Comparison of ENCODE assay signal across 8 cellular contexts in the genomic region with DNA sequence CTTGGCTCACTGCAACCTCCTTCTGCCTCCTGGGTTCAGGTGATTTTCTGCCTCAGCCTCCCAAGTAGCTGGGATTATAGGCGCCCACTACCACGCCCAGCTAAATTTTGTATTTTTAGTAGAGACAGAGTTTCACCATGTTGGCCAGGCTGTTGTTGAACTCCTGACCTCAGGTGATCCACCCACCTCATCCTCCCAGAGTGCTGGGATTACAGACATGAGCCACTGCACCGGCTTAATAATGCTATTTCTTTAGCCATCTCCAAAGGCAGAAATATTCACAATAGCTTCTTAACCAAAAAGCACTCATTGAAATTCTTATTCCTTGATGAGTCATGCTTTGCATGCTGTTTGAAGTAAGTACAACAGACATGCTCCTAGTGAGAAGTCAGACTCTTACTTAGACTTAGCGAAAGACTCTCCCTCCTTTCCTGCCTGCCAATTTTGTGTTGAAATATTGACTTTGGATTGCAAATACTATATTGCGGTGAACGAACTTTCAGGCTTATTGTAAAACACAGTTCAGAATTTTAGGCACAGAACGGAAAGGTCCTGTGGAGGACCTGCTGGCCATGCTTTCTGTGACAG. TPM values are rescaled to one million over a fixed set of nuclear protein-coding genes. Genes with fewer than 3 reads are reported as not detected.
A peak's percentile ranks its signal among the peaks of the same experiment; 100 is the strongest.
DNase-seq lines count a peak whose midpoint lies in the region; ATAC-seq and TF ChIP-seq lines count a peak whose summit lies in the region.

No MANE protein-coding gene starts in this region.

- peak overlapping the region; percentile 95 for H3K4me3 Mint-ChIP-seq in natural killer cell treated with Interleukin-12 subunit alpha and Interleukin-12 subunit beta and Interleukin-15 and Interleukin-18, amount 100 ng/mL, for 72 hours
- H3K4me3 Mint-ChIP-seq in endothelial cell (ENCODE audit: unreplicated experiment), result no peak overlapping the region

- H3K27me3 ChIP-seq in MG63 (no peaks in the 10 kb centered on the region), brain microvascular endothelial cell (replicated peaks) (no peaks in the 10 kb centered on the region)

- peak overlapping the region; percentile 95 to 98 for H3K27ac Mint-ChIP-seq in natural killer cell treated with Interleukin-12 subunit alpha and Interleukin-12 subunit beta and Interleukin-15 and Interleukin-18, amount 100 ng/mL, for 72 hours
- no peak overlapping the region for H3K27ac Mint-ChIP-seq in endothelial cell (ENCODE audit: unreplicated experiment)

- peaks cover 60 to 77% of the 10 kb centered on the region in 2 donors for H3K4me1 Mint-ChIP-seq in natural killer cell treated with Interleukin-12 subunit alpha and Interleukin-12 subunit beta and Interleukin-15 and Interleukin-18, amount 100 ng/mL, for 72 hours (ENCODE audit: low read depth in 2 of 2)
- H3K4me1 Mint-ChIP-seq in endothelial cell (ENCODE audit: unreplicated experiment), result peaks cover 52% of the 10 kb centered on the region

- peak; percentile 83 for DNase-seq in COLO829 (ENCODE audit: low spot score)
- peak; percentile 14 for DNase-seq in MG63
- DNase-seq in brain microvascular endothelial cell, result peak; percentile 53
- DNase-seq in natural killer cell treated with Interleukin-12 subunit alpha and Interleukin-12 subunit beta and Interleukin-15 and Interleukin-18, amount 100 ng/mL, for 72 hours (ENCODE audit: low spot score), result no peak
- no peak for DNase-seq in endothelial cell (ENCODE audit: low spot score)
- DNase-seq in stimulated activated naive CD4-positive, alpha-beta T cell treated with Interleukin-2 at 50 U/mL for 16 hours (lab: John Stamatoyannopoulos, UW), result no peak

- H3K36me3 Mint-ChIP-seq in natural killer cell treated with Interleukin-12 subunit alpha and Interleukin-12 subunit beta and Interleukin-15 and Interleukin-18, amount 100 ng/mL, for 72 hours, result peaks cover 61% of the 10 kb centered on the region
- H3K36me3 Mint-ChIP-seq in endothelial cell (ENCODE audit: low read depth, unreplicated experiment), result peaks cover 10% of the 10 kb centered on the region

- H3K9me3 ChIP-seq in MG63, result no peaks in the 10 kb centered on the region

- no peaks in the 10 kb centered on the region for H3K9me3 Mint-ChIP-seq in natural killer cell treated with Interleukin-12 subunit alpha and Interleukin-12 subunit beta and Interleukin-15 and Interleukin-18, amount 100 ng/mL, for 72 hours
- H3K9me3 Mint-ChIP-seq in endothelial cell (ENCODE audit: unreplicated experiment), result no peaks in the 10 kb centered on the region

- H3K27me3 Mint-ChIP-seq in natural killer cell treated with Interleukin-12 subunit alpha and Interleukin-12 subunit beta and Interleukin-15 and Interleukin-18, amount 100 ng/mL, for 72 hours, result no peaks in the 10 kb centered on the region
- H3K27me3 Mint-ChIP-seq in endothelial cell (ENCODE audit: unreplicated experiment), result peaks cover 11% of the 10 kb centered on the region

- no peak for ATAC-seq in natural killer cell treated with Interleukin-12 subunit alpha and Interleukin-12 subunit beta and Interleukin-15 and Interleukin-18, amount 100 ng/mL, for 72 hours
- ATAC-seq in GM21360 (IDR thresholded peaks at IDR 0.05; ENCODE audit: unreplicated experiment), result no peak
- no peak for ATAC-seq in GM19351 (IDR thresholded peaks at IDR 0.05; ENCODE audit: unreplicated experiment)

- H3K4me3 ChIP-seq in MG63, result peak overlapping the region; percentile 11
- H3K4me3 ChIP-seq in brain microvascular endothelial cell (ENCODE audit: low read depth, low read length), result peak overlapping the region; percentile 5

- in situ Hi-C loops in brain microvascular endothelial cell (cut with HindIII; ENCODE audit: low pct_ligation_motif_present, low sequenced_read_pairs), result no loop called here

- H3K36me3 ChIP-seq in MG63, result peaks cover 34% of the 10 kb centered on the region
- no peaks in the 10 kb centered on the region for H3K36me3 ChIP-seq in brain microvascular endothelial cell (replicated peaks)

- H3K27ac ChIP-seq in brain microvascular endothelial cell, result peak overlapping the region; percentile 21

- TF ChIP-seq CTCF in brain microvascular endothelial cell (IDR thresholded peaks at IDR 0.05; ENCODE audit: low read depth, low read length, missing control alignments) (no peak), endothelial cell (IDR thresholded peaks at IDR 0.05; ENCODE audit: unreplicated experiment) (no peak)

RNA-seq across cellular contexts. Expression of a gene that starts 4.4 kb away (rescaled TPM):
- 378 and 428 TPM in 2 replicates for total RNA-seq in MG63 (2014; rRNA removed; shearing (Covaris generic); ENCODE audit: low replicate concordance)
- 100 to 1,000 TPM; 466 to 661 TPM for total RNA-seq in natural killer cell treated with Interleukin-12 subunit alpha and Interleukin-12 subunit beta and Interleukin-15 and Interleukin-18, amount 100 ng/mL, for 72 hours
- total RNA-seq in endothelial cell (ENCODE audit: unreplicated experiment), result 284 TPM

Comparison
In these comparisons a context has a peak if more than half of its experiments do, and no peak if none do; other contexts are left out.
1. DNase-seq: peak in COLO829 (single experiment), MG63 (single experiment) and brain microvascular endothelial cell (single experiment); none in natural killer cell treated with Interleukin-12 subunit alpha and Interleukin-12 subunit beta and Interleukin-15 and Interleukin-18, amount 100 ng/mL, for 72 hours (single experiment), endothelial cell (single experiment) and stimulated activated naive CD4-positive, alpha-beta T cell treated with Interleukin-2 at 50 U/mL for 16 hours (single experiment).